Comparison of ENCODE assay signal across 10 cellular contexts in genomic region chr14:64717870-64718269, GRCh38. TPM values are rescaled to one million over a fixed set of nuclear protein-coding genes. Genes with fewer than 3 reads are reported as not detected.
DNase-seq lines count a peak whose midpoint lies in the region; ATAC-seq, FAIRE-seq and TF ChIP-seq lines count a peak whose summit lies in the region.
"Had no signal": no experiment of that assay in that cellular context is flagged by ENCODE, and none has a peak within 500 bp of the region (broad histone marks: within the 10 kb centered on the region; RNA-seq: fewer than 3 reads in every experiment).

No MANE protein-coding gene starts in this region.

- H3K4me3 ChIP-seq in liver (ENCODE audit: low read depth in 1 of 3, low read length in 3 of 3) = no peak overlapping the region
- H3K4me3 ChIP-seq in HepG2 (replicated peaks in 1 of 3; ENCODE audit: insufficient read depth in 1 of 3, low read depth in 2 of 3, low read length in 3 of 3) = no peak overlapping the region
- no peak overlapping the region for H3K4me3 ChIP-seq in epithelial cell of esophagus (ENCODE audit: low read length)

- H3K9ac ChIP-seq in liver (ENCODE audit: low read depth in 1 of 2, low read length in 2 of 2) (no peak overlapping the region), HepG2 (ENCODE audit: insufficient read depth, low read depth, low read length) (no peak overlapping the region)

- H3K9me3 Mint-ChIP-seq in natural killer cell treated with Interleukin-12 subunit alpha and Interleukin-12 subunit beta and Interleukin-15 and Interleukin-18, amount 100 ng/mL, for 72 hours = peaks cover 7% of the 10 kb centered on the region

- H3K36me3 Mint-ChIP-seq in natural killer cell treated with Interleukin-12 subunit alpha and Interleukin-12 subunit beta and Interleukin-15 and Interleukin-18, amount 100 ng/mL, for 72 hours = peaks cover 18% of the 10 kb centered on the region

- no peak overlapping the region for H3K4me2 ChIP-seq in HepG2 (ENCODE audit: low read depth, low read length)

- no peak for TF ChIP-seq POLR2A in HepG2 (IDR thresholded peaks at IDR 0.05; ENCODE audit: insufficient read depth in 1 of 2, low read depth in 2 of 2, low read length in 2 of 2)

- H3K4me3 Mint-ChIP-seq in natural killer cell treated with Interleukin-12 subunit alpha and Interleukin-12 subunit beta and Interleukin-15 and Interleukin-18, amount 100 ng/mL, for 72 hours = peak overlapping the region; percentile 55

- H3K27ac ChIP-seq in liver (ENCODE audit: low read depth in 1 of 2, low read length in 2 of 2) = peak overlapping the region; percentile 48 to 51
- H3K27ac ChIP-seq in HepG2 (ENCODE audit: extremely low read length, insufficient read depth, low read length) = no peak overlapping the region

- peaks cover 0 to 4% (median 0%) of the 10 kb centered on the region in 4 donors for H3K9me3 ChIP-seq in liver (ENCODE audit: control insufficient read depth in 4 of 4, low read length in 3 of 4)
- H3K9me3 ChIP-seq in HepG2 (ENCODE audit: low read length) = peaks cover 7% of the 10 kb centered on the region

- in situ Hi-C loops in HepG2 (cut with HindIII; ENCODE audit: extremely low pct_ligation_motif_present, low pct_unique_long_range_greater_than_20kb) = no loop called here

- CTCF ChIA-PET in HepG2 (lab: Yijun Ruan, JAX; ENCODE audit: low intra/inter-chr PET ratio, low total read pairs) = no interaction called here

- no peak for TF ChIP-seq RAD21 in liver (IDR thresholded peaks at IDR 0.05)
- TF ChIP-seq RAD21 in HepG2 (CRISPR knock-in tag; IDR thresholded peaks at IDR 0.05) = no peak

- DNase-seq in HepG2 (ENCODE audit: low spot score) (no peak), epithelial cell of esophagus (ENCODE audit: low read depth) (peak; percentile 72), dermis blood vessel endothelial cell (no peak), NCI-H1694 (lab: John Stamatoyannopoulos, UW) (no peak)
- DNase-seq in natural killer cell treated with Interleukin-12 subunit alpha and Interleukin-12 subunit beta and Interleukin-15 and Interleukin-18, amount 100 ng/mL, for 72 hours (ENCODE audit: low spot score) = peak; percentile 34
- DNase-seq: activated T-cell treated with anti-CD3 and anti-CD28 coated beads, Interleukin-2, amount 50 U/mL, for 72 hours; OCI-M1 had no signal

- H3K27ac Mint-ChIP-seq in natural killer cell treated with Interleukin-12 subunit alpha and Interleukin-12 subunit beta and Interleukin-15 and Interleukin-18, amount 100 ng/mL, for 72 hours = peak overlapping the region; percentile 66 to 98

- intact Hi-C loops in HepG2 (cut with micrococcal nuclease; ENCODE audit: unreplicated experiment) = no loop called here

- peaks cover 81 to 91% of the 10 kb centered on the region in 2 donors for H3K4me1 Mint-ChIP-seq in natural killer cell treated with Interleukin-12 subunit alpha and Interleukin-12 subunit beta and Interleukin-15 and Interleukin-18, amount 100 ng/mL, for 72 hours (ENCODE audit: low read depth in 2 of 2)

- TF ChIP-seq CTCF in liver (IDR thresholded peaks at IDR 0.05; ENCODE audit: low read depth, low read length, missing input control) (no peak), HepG2 (CRISPR knock-in tag; IDR thresholded peaks at IDR 0.05) (no peak), epithelial cell of esophagus (IDR thresholded peaks at IDR 0.05; ENCODE audit: insufficient read depth, low read depth, low read length, missing control alignments) (no peak)

- H4K20me1 ChIP-seq in HepG2 (ENCODE audit: insufficient read depth, low read length) = no peaks in the 10 kb centered on the region

- BruUV-seq in HepG2 (replicated peaks; lab: Mats Ljungman, UMichigan) = no TSS peak

- TF ChIP-seq EP300 in HepG2 (IDR thresholded peaks at IDR 0.05; ENCODE audit: low read depth in 2 of 2, low read length in 2 of 2) (no peak), HepG2 (CRISPR knock-in tag; IDR thresholded peaks at IDR 0.05; ENCODE audit: borderline replicate concordance) (no peak)

- H3K79me2 ChIP-seq in HepG2 (ENCODE audit: insufficient read depth, low read length) = peaks cover 29% of the 10 kb centered on the region

- FAIRE-seq in HepG2 (lab: Jason Lieb, UNC) = no peak

- no peak for ATAC-seq in HepG2
- no peak for ATAC-seq in natural killer cell treated with Interleukin-12 subunit alpha and Interleukin-12 subunit beta and Interleukin-15 and Interleukin-18, amount 100 ng/mL, for 72 hours
- no peak for ATAC-seq in HG03460 (IDR thresholded peaks at IDR 0.05; ENCODE audit: unreplicated experiment)
- ATAC-seq in HG03432 (IDR thresholded peaks at IDR 0.05; ENCODE audit: unreplicated experiment) = no peak

- H3K36me3 ChIP-seq in liver (ENCODE audit: control insufficient read depth in 4 of 4, insufficient read depth in 3 of 4, low read depth in 1 of 4, low read length in 3 of 4) = no peaks in the 10 kb centered on the region
- no peaks in the 10 kb centered on the region for H3K36me3 ChIP-seq in HepG2 (replicated peaks in 1 of 2; ENCODE audit: control insufficient read depth in 1 of 2, insufficient read depth in 2 of 2, low read length in 2 of 2)

- WGBS in liver = 16% methylated on average over 6 of the region's 6 CpGs
- WGBS in HepG2 (ENCODE audit: low lambda C conversion rate) = 87% methylated on average over 6 of the region's 6 CpGs

- H3K27me3 Mint-ChIP-seq in natural killer cell treated with Interleukin-12 subunit alpha and Interleukin-12 subunit beta and Interleukin-15 and Interleukin-18, amount 100 ng/mL, for 72 hours = no peaks in the 10 kb centered on the region

- no peak overlapping the region for H2AFZ ChIP-seq in HepG2 (ENCODE audit: low read length)

- POLR2A ChIA-PET in HepG2 (lab: Yijun Ruan, JAX) = no interaction called here

- H3K27me3 ChIP-seq in liver (ENCODE audit: control insufficient read depth in 4 of 4, insufficient read depth in 4 of 4, low read length in 3 of 4) (no peaks in the 10 kb centered on the region), HepG2 (ENCODE audit: control insufficient read depth in 1 of 2, insufficient read depth in 2 of 2, low read length in 2 of 2) (no peaks in the 10 kb centered on the region)

- H3K4me1 ChIP-seq in liver (ENCODE audit: control insufficient read depth in 4 of 4, insufficient read depth in 4 of 4, low read length in 3 of 4) = peaks cover 13 to 62% (median 45%) of the 10 kb centered on the region in 4 donors
- H3K4me1 ChIP-seq in HepG2 (ENCODE audit: insufficient read depth, low read length) = peaks cover 43% of the 10 kb centered on the region

TF ChIP-seq in liver, 16 proteins besides CTCF, POLR2A, EP300 and RAD21:
- TF ChIP-seq RXRA (IDR thresholded peaks at IDR 0.05) (peak in 1 of 2 donors; percentile 19), HNF4A (conservative IDR thresholded peaks at IDR 0.05) (peak in 1 of 2 donors; percentile 30), HNF4G (IDR thresholded peaks at IDR 0.05) (no peak)

TF ChIP-seq in HepG2, 621 proteins besides CTCF, POLR2A, EP300 and RAD21 (continues in another document):
- TF ChIP-seq RFX3 (CRISPR knock-in tag; IDR thresholded peaks at IDR 0.05) = no peak
- TF ChIP-seq ZNF704 (CRISPR knock-in tag; IDR thresholded peaks at IDR 0.05; ENCODE audit: borderline replicate concordance) = no peak
- TF ChIP-seq RARA (CRISPR knock-in tag; IDR thresholded peaks at IDR 0.05) = no peak
- no peak for TF ChIP-seq ZNF160 (CRISPR knock-in tag; IDR thresholded peaks at IDR 0.05)
- no peak for TF ChIP-seq ZFP36 (IDR thresholded peaks at IDR 0.05; ENCODE audit: borderline replicate concordance, low read depth, low read length, partially characterized antibody)

RNA-seq across cellular contexts. Expression of gene PLEKHG3, which starts 13.6 kb away (rescaled TPM):
- total RNA-seq in liver = 10 to 100 TPM; 14.5 to 14.7 TPM
- 10 to 100 TPM in 1 of 2 donors, 1 to 10 TPM in 1; 8.4 to 21.3 TPM for polyA plus RNA-seq in liver
- total RNA-seq in HepG2 (2016; rRNA removed; fragmentation: Illumina TruSeq; extraction: Trizol) = 9.5 and 9.8 TPM in 2 replicates
- total RNA-seq in HepG2 (2016; cell fraction: cytosol; rRNA removed; fragmentation: Illumina TruSeq; extraction: Trizol; ENCODE audit: low read depth) = 0.61 and 0.88 TPM in 2 replicates
- 7.2 and 11.8 TPM in 2 replicates for total RNA-seq in HepG2 (2016; cell fraction: insoluble cytoplasmic fraction; rRNA removed; fragmentation: Illumina TruSeq; extraction: Trizol)
- total RNA-seq in HepG2 (2016; cell fraction: membrane; rRNA removed; fragmentation: Illumina TruSeq; extraction: Trizol) = 5.6 and 6.4 TPM in 2 replicates
- total RNA-seq in HepG2 (2016; cell fraction: nucleus; rRNA removed; fragmentation: Illumina TruSeq; extraction: Trizol) = 9.3 and 10.4 TPM in 2 replicates
- 7.1 and 7.2 TPM in 2 replicates for polyA plus RNA-seq in HepG2 (2011; rRNA removed)
- 2.7 and 5.6 TPM in 2 replicates for polyA plus RNA-seq in HepG2 (2011; cell fraction: cytosol; rRNA removed)
- 13.8 and 16.9 TPM in 2 replicates for polyA plus RNA-seq in HepG2 (2011; cell fraction: nucleus; rRNA removed)
- 5.4 and 8.7 TPM in 2 replicates for polyA plus RNA-seq in HepG2 (2012)
- 0.60 and 0.61 TPM in 2 replicates for polyA plus RNA-seq in HepG2 (2016; cell fraction: cytosol; fragmentation: Illumina TruSeq; extraction: Trizol; ENCODE audit: low read depth)
- polyA plus RNA-seq in HepG2 (2016; cell fraction: insoluble cytoplasmic fraction; fragmentation: Illumina TruSeq; extraction: Trizol; ENCODE audit: low read depth) = 6.0 and 8.8 TPM in 2 replicates
- 2.1 and 2.2 TPM in 2 replicates for polyA plus RNA-seq in HepG2 (2016; cell fraction: membrane; fragmentation: Illumina TruSeq; extraction: Trizol; ENCODE audit: low read depth)
- polyA plus RNA-seq in HepG2 (2016; cell fraction: nucleus; fragmentation: Illumina TruSeq; extraction: Trizol; ENCODE audit: insufficient read depth, low read depth) = 28.5 and 30.1 TPM in 2 replicates
- 9.5 and 51.9 TPM in 2 replicates for polyA minus RNA-seq in HepG2 (2011; rRNA and poly(A)+ RNA removed; ENCODE audit: low replicate concordance)
- polyA minus RNA-seq in HepG2 (2011; cell fraction: cytosol; rRNA and poly(A)+ RNA removed) = 4.6 and 5.4 TPM in 2 replicates
- polyA minus RNA-seq in HepG2 (2011; cell fraction: nucleus; rRNA and poly(A)+ RNA removed) = 5.1 and 12.0 TPM in 2 replicates
- total RNA-seq in natural killer cell treated with Interleukin-12 subunit alpha and Interleukin-12 subunit beta and Interleukin-15 and Interleukin-18, amount 100 ng/mL, for 72 hours = 10 to 100 TPM; 17.1 to 30.3 TPM
- 9.2 and 9.4 TPM in 2 replicates for total RNA-seq in dermis blood vessel endothelial cell

Comparison
In these comparisons a context has a peak if more than half of its experiments do, and no peak if none do; other contexts are left out.
1. DNase-seq: peak in epithelial cell of esophagus (single experiment) and natural killer cell treated with Interleukin-12 subunit alpha and Interleukin-12 subunit beta and Interleukin-15 and Interleukin-18, amount 100 ng/mL, for 72 hours (single experiment); none in HepG2 (single experiment), dermis blood vessel endothelial cell (single experiment) and NCI-H1694 (single experiment).